Comparison of ENCODE assay signal across 10 cellular contexts in the genomic region with DNA sequence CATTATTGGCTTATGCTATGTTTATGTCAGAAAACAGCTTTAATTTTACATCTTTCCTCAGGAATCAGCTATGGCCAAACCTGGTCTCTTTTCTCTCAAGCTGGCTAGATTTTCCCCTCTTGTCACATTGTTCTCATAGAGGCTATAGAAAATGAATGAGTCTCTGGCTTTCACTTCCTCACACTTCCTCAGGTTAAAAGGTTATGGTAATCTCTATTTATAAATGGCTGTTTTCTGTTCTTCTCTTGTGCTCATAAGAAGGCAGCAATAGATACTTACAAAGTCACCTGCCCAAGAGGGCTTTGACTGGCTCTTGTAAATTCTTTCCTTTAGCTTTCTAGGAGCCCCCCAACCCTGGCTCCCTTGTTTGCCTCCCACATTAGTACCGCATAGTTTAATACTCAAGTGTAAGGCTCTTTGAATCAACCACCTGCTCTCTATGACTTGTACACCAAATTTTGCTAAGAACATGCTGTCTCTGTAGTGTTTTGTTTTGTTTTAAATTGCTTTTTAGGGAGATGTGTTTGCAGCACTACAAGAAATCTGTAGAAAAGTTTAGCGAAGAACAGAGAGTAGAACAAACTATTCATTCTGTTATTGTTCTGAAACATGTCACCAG.
DNase-seq lines count a peak whose midpoint lies in the region; ATAC-seq lines count a peak whose summit lies in the region.
"Had no signal": no experiment of that assay in that cellular context is flagged by ENCODE, and none has a peak within 500 bp of the region (broad histone marks: within the 10 kb centered on the region; RNA-seq: fewer than 3 reads in every experiment).

No MANE protein-coding gene starts in this region.

- no peak overlapping the region for H3K4me2 ChIP-seq in neuronal stem cell (ENCODE audit: insufficient read depth, low read length, poor library complexity, severe bottlenecking)

- WGBS in neuronal stem cell (ENCODE audit: extremely low coverage in 2 of 2, insufficient read length in 2 of 2, insufficient replicate concordance in 1 of 2), 2 donors: no CpG with 5 or more reads among the region's 2 CpGs

- no peak overlapping the region for H2BK15ac ChIP-seq in neuronal stem cell (ENCODE audit: low read length)

- H2BK12ac ChIP-seq in neuronal stem cell (ENCODE audit: low read length): no peak overlapping the region

- H3K18ac ChIP-seq in neuronal stem cell (ENCODE audit: low read length): no peak overlapping the region

- no peaks in the 10 kb centered on the region for H3K9me3 Mint-ChIP-seq in activated T-helper 17 cell treated with anti-CD3 and anti-CD28 coated beads, Interleukin-2, amount 50 U/mL, for 72 hours

- no peaks in the 10 kb centered on the region for H3K36me3 Mint-ChIP-seq in activated T-helper 17 cell treated with anti-CD3 and anti-CD28 coated beads, Interleukin-2, amount 50 U/mL, for 72 hours (ENCODE audit: low read depth)

- peaks cover 0 to 7% of the 10 kb centered on the region in 2 donors for H3K9me3 ChIP-seq in neuronal stem cell (replicated peaks in 1 of 2; ENCODE audit: control insufficient read depth in 2 of 2, insufficient read depth in 1 of 2, low read depth in 1 of 2, low read length in 2 of 2)
- H3K9me3 ChIP-seq: thoracic aorta had no signal

- H3K36me3 ChIP-seq in neuronal stem cell (replicated peaks in 1 of 2; ENCODE audit: control insufficient read depth in 2 of 2, insufficient read depth in 2 of 2, low read length in 2 of 2): no peaks in the 10 kb centered on the region
- H3K36me3 ChIP-seq: thoracic aorta had no signal

- no peak overlapping the region for H3K4ac ChIP-seq in neuronal stem cell (ENCODE audit: low read length)

- no peak overlapping the region for H2BK5ac ChIP-seq in neuronal stem cell (ENCODE audit: low read length)

- no peak overlapping the region for H2BK120ac ChIP-seq in neuronal stem cell (ENCODE audit: low read depth, low read length)

- no peak overlapping the region for H3K14ac ChIP-seq in neuronal stem cell (ENCODE audit: low read length)

- H4K91ac ChIP-seq in neuronal stem cell (ENCODE audit: low read depth, low read length, poor library complexity): no peak overlapping the region

- peak; percentile 24 for DNase-seq in NCI-H510A treated with DMSO at 0.1 percent for 48 hours (lab: John Stamatoyannopoulos, UW)
- no peak for DNase-seq in NCI-H510A (lab: John Stamatoyannopoulos, UW)
- peak; percentile 78 for DNase-seq in MV-4-11 (lab: John Stamatoyannopoulos, UW)
- DNase-seq in neuronal stem cell (ENCODE audit: low spot score): peak; percentile 32
- DNase-seq in activated CD4-positive, alpha-beta T cell treated with anti-CD3 and anti-CD28 coated beads, Interleukin-2, amount 50 U/mL, for 4 hours: no peak
- no peak for DNase-seq in posterior vena cava (ENCODE audit: low spot score)
- DNase-seq: glutamatergic neuron had no signal

- H2AFZ ChIP-seq in neuronal stem cell (ENCODE audit: low read length): no peak overlapping the region

- no peak overlapping the region for H4K8ac ChIP-seq in neuronal stem cell (ENCODE audit: low read depth, low read length)

- no peak overlapping the region for H3K9ac ChIP-seq in neuronal stem cell (ENCODE audit: low read depth, low read length, poor library complexity)

- H3K23ac ChIP-seq in neuronal stem cell (ENCODE audit: low read depth, low read length, poor library complexity): no peak overlapping the region

- peak; percentile 98 for ATAC-seq in HG02759 (IDR thresholded peaks at IDR 0.05; ENCODE audit: unreplicated experiment)
- no peak for ATAC-seq in activated T-helper 17 cell treated with anti-CD3 and anti-CD28 coated beads, Interleukin-2, amount 50 U/mL, for 72 hours (replicated peaks)

- H3K4me3 ChIP-seq in neuronal stem cell (ENCODE audit: low read length in 2 of 2): no peak overlapping the region
- H3K4me3 ChIP-seq: thoracic aorta had no signal

- intact Hi-C loops in posterior vena cava (cut with DNase I): no loop called here

- H3K4me3 Mint-ChIP-seq in activated T-helper 17 cell treated with anti-CD3 and anti-CD28 coated beads, Interleukin-2, amount 50 U/mL, for 72 hours: no peak overlapping the region

- H3K27me3 ChIP-seq in neuronal stem cell (ENCODE audit: control insufficient read depth in 3 of 3, insufficient read depth in 3 of 3, low read depth in 1 of 3, low read length in 3 of 3): no peaks in the 10 kb centered on the region

- peaks cover 3 to 5% of the 10 kb centered on the region in 2 donors for H3K4me1 ChIP-seq in neuronal stem cell (ENCODE audit: control insufficient read depth in 2 of 2, insufficient read depth in 1 of 2, low read depth in 1 of 2, low read length in 2 of 2)

- no peaks in the 10 kb centered on the region for H3K4me1 Mint-ChIP-seq in activated T-helper 17 cell treated with anti-CD3 and anti-CD28 coated beads, Interleukin-2, amount 50 U/mL, for 72 hours

- peaks cover 7% of the 10 kb centered on the region for H3K27me3 Mint-ChIP-seq in activated T-helper 17 cell treated with anti-CD3 and anti-CD28 coated beads, Interleukin-2, amount 50 U/mL, for 72 hours

- H3K79me1 ChIP-seq in neuronal stem cell (ENCODE audit: low read depth, low read length): no peaks in the 10 kb centered on the region

- no peak overlapping the region for H2AK5ac ChIP-seq in neuronal stem cell (ENCODE audit: low read depth, low read length)

- H3K27ac ChIP-seq in neuronal stem cell (replicated peaks; ENCODE audit: low read length): peak overlapping the region; percentile 60
- H3K27ac ChIP-seq: thoracic aorta had no signal

- H3K27ac Mint-ChIP-seq in activated T-helper 17 cell treated with anti-CD3 and anti-CD28 coated beads, Interleukin-2, amount 50 U/mL, for 72 hours: no peak overlapping the region

Comparison
In these comparisons a context has a peak if more than half of its experiments do, and no peak if none do; other contexts are left out.
1. DNase-seq: peak in NCI-H510A treated with DMSO at 0.1 percent for 48 hours (single experiment), MV-4-11 (single experiment) and neuronal stem cell (single experiment); none in NCI-H510A (single experiment), activated CD4-positive, alpha-beta T cell treated with anti-CD3 and anti-CD28 coated beads, Interleukin-2, amount 50 U/mL, for 4 hours (0 of 2) and posterior vena cava (single experiment).